Comparison of ENCODE assay signal across 1 cellular context in genomic region chr19:56637976-56638555, GRCh38.
A peak's percentile ranks its signal among the peaks of the same experiment; 100 is the strongest.
TF ChIP-seq lines count a peak whose summit lies in the region.

No MANE protein-coding gene starts in this region.

TF ChIP-seq in HepG2, 621 proteins besides CTCF, POLR2A, EP300 and RAD21 (continued from another document and continues in another):
- TF ChIP-seq ZNF275 (CRISPR knock-in tag; IDR thresholded peaks at IDR 0.05; ENCODE audit: borderline replicate concordance), result peak; percentile 100
- TF ChIP-seq PITX1 (CRISPR knock-in tag; IDR thresholded peaks at IDR 0.05), result peak; percentile 98
- no peak for TF ChIP-seq NONO (IDR thresholded peaks at IDR 0.05)
- peak; percentile 45; the same call in 1 of the 2 replicates for TF ChIP-seq NONO (CRISPR knock-in tag; conservative IDR thresholded peaks at IDR 0.05)
- TF ChIP-seq YY1 (IDR thresholded peaks at IDR 0.05; ENCODE audit: insufficient read depth, insufficient replicate concordance, low read depth, low read length), result no peak
- TF ChIP-seq MXD4 (CRISPR knock-in tag; IDR thresholded peaks at IDR 0.05), result peak; percentile 99
- peak; percentile 100 for TF ChIP-seq ZNF580 (CRISPR knock-in tag; IDR thresholded peaks at IDR 0.05; ENCODE audit: borderline replicate concordance, low read depth)
- TF ChIP-seq ZFP36 (IDR thresholded peaks at IDR 0.05; ENCODE audit: borderline replicate concordance, low read depth, low read length, partially characterized antibody), result no peak
- TF ChIP-seq SMAD1 (CRISPR knock-in tag; IDR thresholded peaks at IDR 0.05; ENCODE audit: borderline replicate concordance, low read depth), result peak; percentile 97; the same call in 1 of the 2 replicates
- no peak for TF ChIP-seq ZFP62 (CRISPR knock-in tag; IDR thresholded peaks at IDR 0.05)
- TF ChIP-seq ZNF749 (CRISPR knock-in tag; IDR thresholded peaks at IDR 0.05; ENCODE audit: borderline replicate concordance), result peak; percentile 100
- peak; percentile 95 for TF ChIP-seq SP4 (CRISPR knock-in tag; IDR thresholded peaks at IDR 0.05)
- TF ChIP-seq ZMAT5 (CRISPR knock-in tag; IDR thresholded peaks at IDR 0.05; ENCODE audit: borderline replicate concordance, low read depth), result peak; percentile 97
- TF ChIP-seq ZNF10 (CRISPR knock-in tag; IDR thresholded peaks at IDR 0.05; ENCODE audit: borderline replicate concordance, low read depth), result peak; percentile 72; the same call in 1 of the 2 replicates
- peak; percentile 99 for TF ChIP-seq ZNF639 (CRISPR knock-in tag; conservative IDR thresholded peaks at IDR 0.05)
- TF ChIP-seq MEIS1 (CRISPR knock-in tag; IDR thresholded peaks at IDR 0.05; ENCODE audit: borderline replicate concordance), result peak; percentile 98
- peak; percentile 100 for TF ChIP-seq ZFP82 (CRISPR knock-in tag; IDR thresholded peaks at IDR 0.05; ENCODE audit: borderline replicate concordance)
- no peak for TF ChIP-seq DPF2 (CRISPR knock-in tag; IDR thresholded peaks at IDR 0.05; ENCODE audit: borderline replicate concordance, low read depth)
- peak; percentile 81; the same call in 1 of the 2 replicates for TF ChIP-seq THYN1 (CRISPR knock-in tag; IDR thresholded peaks at IDR 0.05; ENCODE audit: borderline replicate concordance, low read depth)
- peak; percentile 97 for TF ChIP-seq ZNF691 (CRISPR knock-in tag; IDR thresholded peaks at IDR 0.05; ENCODE audit: borderline replicate concordance, low read depth)
- peak; percentile 84; the same call in 1 of the 2 replicates for TF ChIP-seq ZNF775 (CRISPR knock-in tag; IDR thresholded peaks at IDR 0.05; ENCODE audit: borderline replicate concordance)
- TF ChIP-seq RBM39 (IDR thresholded peaks at IDR 0.05; ENCODE audit: low read depth, low read length, poor library complexity, severe bottlenecking), result no peak
- no peak for TF ChIP-seq SRSF4 (IDR thresholded peaks at IDR 0.05; ENCODE audit: low read depth, low read length, poor library complexity, severe bottlenecking)
- peak; percentile 98 for TF ChIP-seq ZBTB38 (CRISPR knock-in tag; IDR thresholded peaks at IDR 0.05)
- peak; percentile 100 for TF ChIP-seq HDAC2 (CRISPR knock-in tag; IDR thresholded peaks at IDR 0.05)
- peak; percentile 94 for TF ChIP-seq ZNF7 (CRISPR knock-in tag; IDR thresholded peaks at IDR 0.05)
- TF ChIP-seq ZNF280B (CRISPR knock-in tag; IDR thresholded peaks at IDR 0.05; ENCODE audit: borderline replicate concordance), result peak; percentile 100
- TF ChIP-seq HNF1A (IDR thresholded peaks at IDR 0.05; ENCODE audit: low read depth), result no peak
- TF ChIP-seq HNF1A (CRISPR knock-in tag; IDR thresholded peaks at IDR 0.05; ENCODE audit: borderline replicate concordance), result peak; percentile 74
- peak; percentile 95 for TF ChIP-seq RARA (CRISPR knock-in tag; IDR thresholded peaks at IDR 0.05)
- peak in 1 of 2 experiments; percentile 100 for TF ChIP-seq REST (IDR thresholded peaks at IDR 0.05; ENCODE audit: borderline replicate concordance in 1 of 2, low read depth in 1 of 2, low read length in 2 of 2)
- peak; percentile 82; the same call in 1 of the 3 replicates for TF ChIP-seq MXI1 (IDR thresholded peaks at IDR 0.05; ENCODE audit: borderline replicate concordance, low read depth, low read length)
- TF ChIP-seq ZBTB42 (CRISPR knock-in tag; IDR thresholded peaks at IDR 0.05), result peak; percentile 99
- peak; percentile 92 for TF ChIP-seq MLX (CRISPR knock-in tag; IDR thresholded peaks at IDR 0.05)
- peak; percentile 100 for TF ChIP-seq ZNF704 (CRISPR knock-in tag; IDR thresholded peaks at IDR 0.05; ENCODE audit: borderline replicate concordance)
- TF ChIP-seq ARNT2 (CRISPR knock-in tag; IDR thresholded peaks at IDR 0.05; ENCODE audit: low read depth), result peak; percentile 99
- TF ChIP-seq HIC2 (CRISPR knock-in tag; IDR thresholded peaks at IDR 0.05; ENCODE audit: low read depth), result peak; percentile 84
- TF ChIP-seq ZNF784 (CRISPR knock-in tag; IDR thresholded peaks at IDR 0.05; ENCODE audit: borderline replicate concordance), result peak; percentile 100
- peak; percentile 99 for TF ChIP-seq CCDC6 (CRISPR knock-in tag; IDR thresholded peaks at IDR 0.05)
- TF ChIP-seq PAWR (CRISPR knock-in tag; IDR thresholded peaks at IDR 0.05; ENCODE audit: borderline replicate concordance), result peak; percentile 84; the same call in 1 of the 2 replicates
- peak; percentile 99 for TF ChIP-seq MIXL1 (CRISPR knock-in tag; IDR thresholded peaks at IDR 0.05)
